In the genomic region with DNA sequence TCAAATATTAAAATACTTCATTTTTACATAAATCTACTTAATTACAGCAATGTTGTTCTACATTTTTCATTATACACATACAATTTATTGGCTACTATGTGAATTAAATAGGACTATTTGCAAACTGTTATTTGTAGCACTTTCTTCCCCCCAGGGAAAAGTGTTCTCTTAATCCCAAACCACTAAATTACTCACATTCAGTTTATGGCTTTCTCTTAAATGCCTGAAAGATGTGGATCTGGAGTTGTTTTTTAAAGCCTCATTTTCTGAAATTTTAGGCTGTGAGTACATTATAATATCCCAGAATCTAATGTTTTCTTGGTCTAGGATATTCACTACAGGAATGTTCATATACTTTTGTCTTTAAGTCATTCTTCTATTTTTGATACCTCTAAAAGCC, we compare ENCODE assay signal across 19 cellular contexts. TPM values are rescaled to one million over a fixed set of nuclear protein-coding genes. Genes with fewer than 3 reads are reported as not detected.
DNase-seq lines count a peak whose midpoint lies in the region; ATAC-seq lines count a peak whose summit lies in the region.
"Had no signal": no experiment of that assay in that cellular context is flagged by ENCODE, and none has a peak within 500 bp of the region (broad histone marks: within the 10 kb centered on the region; RNA-seq: fewer than 3 reads in every experiment).

No MANE protein-coding gene starts in this region.

- DNase-seq in EL (peak; percentile 33), RPMI7951 (ENCODE audit: low read depth) (peak; percentile 24), myocyte (ENCODE audit: low read depth) (peak; percentile 42), GM19238 (ENCODE audit: insufficient read length, low spot score) (no peak), putamen (ENCODE audit: low spot score) (no peak)
- DNase-seq in activated naive CD4-positive, alpha-beta T cell treated with anti-CD3 and anti-CD28 coated beads, Interleukin-2, amount 10 ng/mL, durations not matched to agents 7 days and 5 days: no peak
- DNase-seq: C1 segment of cervical spinal cord; CD8-positive, alpha-beta T cell; GDM1; IMR-90; NCI-H1694; NCI-H2081; NCI-H2171 treated with DMSO at 0.1 percent for 48 hours; NCI-H524 treated with DMSO at 0.1 percent for 48 hours; Peyer's patch; SW 1271; T-helper 17 cell had no signal

- CTCF ChIA-PET in activated naive CD4-positive, alpha-beta T cell treated with anti-CD3 and anti-CD28 coated beads, Interleukin-2, amount 10 ng/mL, durations not matched to agents 7 days and 5 days (lab: Charles Lee): interaction anchor here (0.8 kb wide), 1 partner anchor 60 kb away, joined by 3 read pairs; no protein-coding TSS in a partner anchor

- H3K9me3 Mint-ChIP-seq in activated naive CD4-positive, alpha-beta T cell treated with anti-CD3 and anti-CD28 coated beads, Interleukin-2, amount 10 ng/mL, durations not matched to agents 7 days and 5 days: no peaks in the 10 kb centered on the region
- H3K9me3 Mint-ChIP-seq: CD8-positive, alpha-beta T cell had no signal

- peaks cover 14% of the 10 kb centered on the region for H3K27me3 Mint-ChIP-seq in activated naive CD4-positive, alpha-beta T cell treated with anti-CD3 and anti-CD28 coated beads, Interleukin-2, amount 10 ng/mL, durations not matched to agents 7 days and 5 days

- no peak overlapping the region for H3K27ac Mint-ChIP-seq in activated naive CD4-positive, alpha-beta T cell treated with anti-CD3 and anti-CD28 coated beads, Interleukin-2, amount 10 ng/mL, durations not matched to agents 7 days and 5 days
- H3K27ac Mint-ChIP-seq: CD8-positive, alpha-beta T cell; T-helper 17 cell had no signal

- no peaks in the 10 kb centered on the region for H3K4me1 Mint-ChIP-seq in activated naive CD4-positive, alpha-beta T cell treated with anti-CD3 and anti-CD28 coated beads, Interleukin-2, amount 10 ng/mL, durations not matched to agents 7 days and 5 days

- no peak for ATAC-seq in HG03045 (IDR thresholded peaks at IDR 0.05; ENCODE audit: unreplicated experiment)
- ATAC-seq: A549; CD8-positive, alpha-beta T cell; T-helper 17 cell had no signal

- H3K4me3 Mint-ChIP-seq in activated naive CD4-positive, alpha-beta T cell treated with anti-CD3 and anti-CD28 coated beads, Interleukin-2, amount 10 ng/mL, durations not matched to agents 7 days and 5 days: no peak overlapping the region
- H3K4me3 Mint-ChIP-seq: CD8-positive, alpha-beta T cell; T-helper 17 cell had no signal

- H3K36me3 Mint-ChIP-seq in activated naive CD4-positive, alpha-beta T cell treated with anti-CD3 and anti-CD28 coated beads, Interleukin-2, amount 10 ng/mL, durations not matched to agents 7 days and 5 days: no peaks in the 10 kb centered on the region
- H3K36me3 Mint-ChIP-seq: CD8-positive, alpha-beta T cell had no signal

RNA-seq across cellular contexts. Expression of a gene that starts 32.7 kb away (rescaled TPM):
- 3.8 and 13.3 TPM in 2 replicates for total RNA-seq in RPMI7951 (2014; rRNA removed; shearing (Covaris generic))
- total RNA-seq in myocyte: 1.7 and 3.7 TPM in 2 replicates
- polyA plus RNA-seq in myocyte (2012): 0.87 TPM
- total RNA-seq: CD8-positive, alpha-beta T cell; T-helper 17 cell had no signal

Comparison
In these comparisons a context has a peak if more than half of its experiments do, and no peak if none do; other contexts are left out.
1. DNase-seq: peak in EL (single experiment), RPMI7951 (single experiment) and myocyte (single experiment); none in GM19238 (single experiment), activated naive CD4-positive, alpha-beta T cell treated with anti-CD3 and anti-CD28 coated beads, Interleukin-2, amount 10 ng/mL, durations not matched to agents 7 days and 5 days (single experiment) and putamen (single experiment).